ENCODE assay signal across 12 cellular contexts in the genomic region with DNA sequence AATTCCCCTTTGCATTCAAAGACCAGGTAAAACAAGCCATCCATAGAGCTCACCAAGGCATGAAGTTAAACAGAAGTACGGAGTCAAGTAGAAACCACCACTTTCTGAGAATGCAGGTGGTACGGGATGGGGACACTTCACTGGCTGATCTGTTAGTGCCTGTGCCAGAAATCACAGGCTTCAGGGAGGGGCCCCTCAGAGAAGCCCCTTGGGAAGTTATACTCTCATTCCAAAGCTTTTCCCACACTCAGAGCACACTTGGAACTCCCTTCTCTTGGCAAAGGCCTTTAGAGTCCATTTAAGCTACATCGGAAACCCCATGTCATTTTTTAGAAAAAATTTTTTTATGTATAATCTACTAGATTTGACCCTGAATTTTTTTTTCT.
DNase-seq lines count a peak whose midpoint lies in the region; ATAC-seq lines count a peak whose summit lies in the region.
"Had no signal": no experiment of that assay in that cellular context is flagged by ENCODE, and none has a peak within 500 bp of the region (broad histone marks: within the 10 kb centered on the region; RNA-seq: fewer than 3 reads in every experiment).

No MANE protein-coding gene starts in this region.

- H2BK15ac ChIP-seq in mesenchymal stem cell (ENCODE audit: low read depth, poor library complexity, severe bottlenecking): no peak overlapping the region

- H3K36me3 ChIP-seq in mesenchymal stem cell (ENCODE audit: control insufficient read depth in 1 of 2, insufficient read depth in 2 of 2, low read depth in 1 of 2, low read length in 2 of 2): no peaks in the 10 kb centered on the region
- H3K36me3 ChIP-seq: breast epithelium had no signal

- peaks cover 13% of the 10 kb centered on the region for H3K4me1 Mint-ChIP-seq in activated CD4-positive, alpha-beta T cell treated with anti-CD3 and anti-CD28 coated beads, Interleukin-2, amount 10 ng/mL, durations not matched to agents 7 days and 5 days
- H3K4me1 Mint-ChIP-seq in stimulated activated naive CD8-positive, alpha-beta T cell treated with anti-CD3 and anti-CD28 coated beads, Interleukin-15, Interleukin-2, amounts not matched to agents 100 ng/mL and 50 ng/mL, for 24 hours (ENCODE audit: low read depth): peaks cover 17% of the 10 kb centered on the region

- no peaks in the 10 kb centered on the region for H3K9me3 ChIP-seq in mesenchymal stem cell (ENCODE audit: control insufficient read depth, low read length)
- H3K9me3 ChIP-seq: breast epithelium had no signal

- H3K4me2 ChIP-seq in mesenchymal stem cell (ENCODE audit: low read length, poor library complexity, severe bottlenecking): peak overlapping the region; percentile 81

- CTCF ChIA-PET in activated CD4-positive, alpha-beta T cell treated with anti-CD3 and anti-CD28 coated beads, Interleukin-2, amount 10 ng/mL, durations not matched to agents 7 days and 5 days (lab: Charles Lee): no interaction called here

- peak overlapping the region; percentile 99 for H2AFZ ChIP-seq in mesenchymal stem cell (ENCODE audit: low read depth, low read length)

- peak overlapping the region; percentile 65 to 72 for H3K18ac ChIP-seq in mesenchymal stem cell (ENCODE audit: low read depth in 1 of 2, low read length in 2 of 2)

- POLR2A ChIA-PET in activated CD4-positive, alpha-beta T cell treated with anti-CD3 and anti-CD28 coated beads, Interleukin-2, amount 10 ng/mL, durations not matched to agents 7 days and 5 days (lab: Charles Lee): no interaction called here

- H3K27ac ChIP-seq in cingulate gyrus (ENCODE audit: low read depth, low read length): peak overlapping the region; percentile 52
- H3K27ac ChIP-seq in mesenchymal stem cell (ENCODE audit: low read length, poor library complexity, severe bottlenecking): peak overlapping the region; percentile 69
- H3K27ac ChIP-seq: breast epithelium had no signal

- H3K27ac Mint-ChIP-seq in activated CD4-positive, alpha-beta T cell treated with anti-CD3 and anti-CD28 coated beads, Interleukin-2, amount 10 ng/mL, durations not matched to agents 7 days and 5 days: no peak overlapping the region
- H3K27ac Mint-ChIP-seq in stimulated activated naive CD8-positive, alpha-beta T cell treated with anti-CD3 and anti-CD28 coated beads, Interleukin-15, Interleukin-2, amounts not matched to agents 100 ng/mL and 50 ng/mL, for 24 hours: peak overlapping the region; percentile 45

- H3K14ac ChIP-seq in mesenchymal stem cell (ENCODE audit: low read length in 2 of 2): peak overlapping the region in 1 of 2 experiments; percentile 37

- H4K8ac ChIP-seq in mesenchymal stem cell (ENCODE audit: low read length): peak overlapping the region; percentile 99

- no peak overlapping the region for H2AK5ac ChIP-seq in mesenchymal stem cell (ENCODE audit: low read length, severe bottlenecking)

- peak overlapping the region; percentile 54 for H2BK120ac ChIP-seq in mesenchymal stem cell (ENCODE audit: low read depth, low read length)

- no peaks in the 10 kb centered on the region for H3K27me3 ChIP-seq in mesenchymal stem cell (ENCODE audit: control insufficient read depth in 1 of 2, insufficient read depth in 1 of 2, low read length in 2 of 2)
- H3K27me3 ChIP-seq: breast epithelium had no signal

- peak overlapping the region; percentile 9 for H3K4me3 Mint-ChIP-seq in activated CD4-positive, alpha-beta T cell treated with anti-CD3 and anti-CD28 coated beads, Interleukin-2, amount 10 ng/mL, durations not matched to agents 7 days and 5 days
- peak overlapping the region; percentile 30 for H3K4me3 Mint-ChIP-seq in stimulated activated naive CD8-positive, alpha-beta T cell treated with anti-CD3 and anti-CD28 coated beads, Interleukin-15, Interleukin-2, amounts not matched to agents 100 ng/mL and 50 ng/mL, for 24 hours

- no peaks in the 10 kb centered on the region for H3K79me1 ChIP-seq in mesenchymal stem cell (replicated peaks; ENCODE audit: low read length, poor library complexity, severe bottlenecking)

- no peak for ATAC-seq in GM19324 (IDR thresholded peaks at IDR 0.05; ENCODE audit: low FRiP score, unreplicated experiment)

- no peak for DNase-seq in activated CD4-positive, alpha-beta T cell treated with anti-CD3 and anti-CD28 coated beads, Interleukin-2, amount 10 ng/mL, durations not matched to agents 7 days and 5 days
- no peak for DNase-seq in activated CD4-positive, alpha-beta T cell treated with anti-CD3 and anti-CD28 coated beads for 1 hour
- no peak for DNase-seq in mesenchymal stem cell
- DNase-seq in NCI-H345 (lab: John Stamatoyannopoulos, UW): no peak
- no peak for DNase-seq in islet precursor cell
- DNase-seq: ACHN; NCI-H1417; stimulated activated CD4-positive, alpha-beta T cell treated with anti-CD3 and anti-CD28 coated beads, Interleukin-12 subunit alpha, Interleukin-12 subunit beta, amount 100 ng/mL, for 4 hours had no signal

- no peaks in the 10 kb centered on the region for H3K27me3 Mint-ChIP-seq in activated CD4-positive, alpha-beta T cell treated with anti-CD3 and anti-CD28 coated beads, Interleukin-2, amount 10 ng/mL, durations not matched to agents 7 days and 5 days
- H3K27me3 Mint-ChIP-seq in stimulated activated naive CD8-positive, alpha-beta T cell treated with anti-CD3 and anti-CD28 coated beads, Interleukin-15, Interleukin-2, amounts not matched to agents 100 ng/mL and 50 ng/mL, for 24 hours: no peaks in the 10 kb centered on the region

- H3K9ac ChIP-seq in mesenchymal stem cell (ENCODE audit: low read length): peak overlapping the region; percentile 75

- H3K9me3 Mint-ChIP-seq in activated CD4-positive, alpha-beta T cell treated with anti-CD3 and anti-CD28 coated beads, Interleukin-2, amount 10 ng/mL, durations not matched to agents 7 days and 5 days: peaks cover 3% of the 10 kb centered on the region
- no peaks in the 10 kb centered on the region for H3K9me3 Mint-ChIP-seq in stimulated activated naive CD8-positive, alpha-beta T cell treated with anti-CD3 and anti-CD28 coated beads, Interleukin-15, Interleukin-2, amounts not matched to agents 100 ng/mL and 50 ng/mL, for 24 hours

- H4K91ac ChIP-seq in mesenchymal stem cell (ENCODE audit: low read length): peak overlapping the region; percentile 18

- H3K36me3 Mint-ChIP-seq in activated CD4-positive, alpha-beta T cell treated with anti-CD3 and anti-CD28 coated beads, Interleukin-2, amount 10 ng/mL, durations not matched to agents 7 days and 5 days (ENCODE audit: low read depth): no peaks in the 10 kb centered on the region
- no peaks in the 10 kb centered on the region for H3K36me3 Mint-ChIP-seq in stimulated activated naive CD8-positive, alpha-beta T cell treated with anti-CD3 and anti-CD28 coated beads, Interleukin-15, Interleukin-2, amounts not matched to agents 100 ng/mL and 50 ng/mL, for 24 hours (ENCODE audit: low read depth)

- 39% methylated on average over 2 of the region's 3 CpGs for WGBS in mesenchymal stem cell

- no peak overlapping the region for H2BK12ac ChIP-seq in mesenchymal stem cell (ENCODE audit: low read length in 2 of 2)

- peaks cover 16% of the 10 kb centered on the region for H3K4me1 ChIP-seq in mesenchymal stem cell (ENCODE audit: control insufficient read depth, insufficient read depth, low read depth, low read length)
- H3K4me1 ChIP-seq: breast epithelium had no signal

- peak overlapping the region in 1 of 2 experiments; percentile 59 for H3K4me3 ChIP-seq in mesenchymal stem cell (ENCODE audit: insufficient read depth in 1 of 2, low read depth in 1 of 2, low read length in 2 of 2)

- H2BK5ac ChIP-seq in mesenchymal stem cell (ENCODE audit: low read depth, low read length, poor library complexity, severe bottlenecking): peak overlapping the region; percentile 66

- H3K23ac ChIP-seq in mesenchymal stem cell (ENCODE audit: low read length in 2 of 2): no peak overlapping the region

- H3K4ac ChIP-seq in mesenchymal stem cell (ENCODE audit: low read depth in 1 of 2, low read length in 2 of 2): peak overlapping the region in 1 of 2 experiments; percentile 53
